8 cellular contexts compared by ENCODE assay signal in genomic region chr1:101309334-101310221, GRCh38.
DNase-seq lines count a peak whose midpoint lies in the region; ATAC-seq and TF ChIP-seq lines count a peak whose summit lies in the region.

No MANE protein-coding gene starts in this region.

- H3K36me3 ChIP-seq in duodenal mucosa (ENCODE audit: control insufficient read depth in 1 of 2, insufficient read depth in 2 of 2, low read length in 2 of 2) (no peaks in the 10 kb centered on the region), lung (ENCODE audit: control insufficient read depth in 2 of 2, insufficient read depth in 2 of 2, low read length in 2 of 2) (no peaks in the 10 kb centered on the region)

- TF ChIP-seq CTCF in AG04450 (IDR thresholded peaks at IDR 0.05; ENCODE audit: low read depth, low read length): peak; percentile 89
- peak; percentile 76 for TF ChIP-seq CTCF in lung (IDR thresholded peaks at IDR 0.05; ENCODE audit: control extremely low read depth, extremely low read depth)

- ATAC-seq in GM18520 (IDR thresholded peaks at IDR 0.05; ENCODE audit: unreplicated experiment) (peak; percentile 31), HG03064 (IDR thresholded peaks at IDR 0.05; ENCODE audit: low read depth, unreplicated experiment) (peak; percentile 49), lung (ENCODE audit: insufficient read depth, low FRiP score) (peak; percentile 56)

- 8 to 9% methylated on average over 37 of the region's 37 CpGs for WGBS in lung, 2 donors

- peaks cover 3 to 9% of the 10 kb centered on the region in 2 donors for H3K4me1 ChIP-seq in duodenal mucosa (ENCODE audit: control insufficient read depth in 1 of 2, insufficient read depth in 2 of 2, low read length in 2 of 2)
- no peaks in the 10 kb centered on the region for H3K4me1 ChIP-seq in lung (ENCODE audit: control insufficient read depth in 2 of 2, insufficient read depth in 2 of 2, low read length in 2 of 2)

- peak overlapping the region; percentile 29 for H3K4me3 ChIP-seq in AG04450 (ENCODE audit: low read depth, low read length)
- H3K4me3 ChIP-seq in duodenal mucosa (ENCODE audit: low read depth in 1 of 2, low read length in 2 of 2): peak overlapping the region; percentile 63 to 74
- H3K4me3 ChIP-seq in lung: no peak overlapping the region

- H3K27me3 ChIP-seq in AG04450 (ENCODE audit: control insufficient read depth, insufficient read depth, low read length) (peaks cover 39% of the 10 kb centered on the region), duodenal mucosa (ENCODE audit: control insufficient read depth in 1 of 2, insufficient read depth in 2 of 2, low read length in 2 of 2) (peaks cover 0 to 3% of the 10 kb centered on the region in 2 donors), lung (ENCODE audit: control insufficient read depth, insufficient read depth) (no peaks in the 10 kb centered on the region)

- H3K9me3 ChIP-seq in AG04450 (ENCODE audit: control insufficient read depth, insufficient read depth, low read length): no peaks in the 10 kb centered on the region
- H3K9me3 ChIP-seq in duodenal mucosa (ENCODE audit: control insufficient read depth in 1 of 2, low read length in 2 of 2): no peaks in the 10 kb centered on the region
- no peaks in the 10 kb centered on the region for H3K9me3 ChIP-seq in lung (ENCODE audit: control insufficient read depth in 2 of 2, insufficient read depth in 1 of 2, low read length in 1 of 2)

- H3K9ac ChIP-seq in duodenal mucosa (ENCODE audit: low read depth in 1 of 2, low read length in 2 of 2): peak overlapping the region; percentile 39 to 43

- no peak overlapping the region for H3K27ac ChIP-seq in AG04450 (ENCODE audit: low read depth, low read length)
- H3K27ac ChIP-seq in duodenal mucosa (ENCODE audit: low read depth, low read length): no peak overlapping the region
- H3K27ac ChIP-seq in lung (ENCODE audit: low read depth in 1 of 2, low read length in 1 of 2): no peak overlapping the region

- DNase-seq in AG04450 (ENCODE audit: low read depth, low spot score) (no peak), NCI-H446 treated with DMSO at 0.1 percent for 48 hours (lab: John Stamatoyannopoulos, UW) (peak; percentile 25), lung (ENCODE audit: low spot score) (peak; percentile 59)
- DNase-seq in activated CD4-positive, alpha-beta T cell treated with anti-CD3 and anti-CD28 coated beads, Interleukin-2, amount 50 U/mL, for 4 hours: peak; percentile 62 to 70
- DNase-seq in stimulated activated CD4-positive, alpha-beta T cell treated with anti-CD3 and anti-CD28 coated beads, TNF-alpha, amount 100 ng/mL, for 4 hours (ENCODE audit: low read depth in 3 of 3): peak; percentile 34 to 70 (median 44)

- CTCF ChIA-PET in AG04450 (lab: Charles Lee): interaction anchor here (0.5 to 3.4 kb wide), 49 partner anchors 8 to 1619 kb away, joined by 3 to 99 read pairs (median 4); no protein-coding TSS in a partner anchor

- POLR2A ChIA-PET in AG04450 (lab: Yijun Ruan, JAX): no interaction called here
